Comparison of ENCODE assay signal across 22 cellular contexts in genomic region chr2:136257893-136258292, GRCh38.
DNase-seq lines count a peak whose midpoint lies in the region; ATAC-seq and TF ChIP-seq lines count a peak whose summit lies in the region.
"Had no signal": no experiment of that assay in that cellular context is flagged by ENCODE, and none has a peak within 500 bp of the region (broad histone marks: within the 10 kb centered on the region; RNA-seq: fewer than 3 reads in every experiment).

No MANE protein-coding gene starts in this region.

- H3K36me3 Mint-ChIP-seq in activated B cell treated with CpG ODN at 0.5 μM for 24 hours (ENCODE audit: low read depth) (no peaks in the 10 kb centered on the region), memory B cell (no peaks in the 10 kb centered on the region)
- H3K36me3 Mint-ChIP-seq in stimulated activated naive B cell treated with anti-CD40 and anti-IgM and Interleukin-4, amounts not matched to agents 10 μg/mL and 1 μg/mL and 100 μg/mL, for 72 hours: peaks cover 0 to 3% of the 10 kb centered on the region in 2 donors
- H3K36me3 Mint-ChIP-seq: CD8-positive, alpha-beta T cell had no signal

- peak; percentile 19 for DNase-seq in HS-5 (ENCODE audit: low read depth)
- DNase-seq in activated B cell treated with CpG ODN at 0.5 μM for 24 hours: no peak
- no peak for DNase-seq in memory B cell (ENCODE audit: low spot score in 2 of 2)
- no peak for DNase-seq in stimulated activated naive B cell treated with anti-CD40 and anti-IgM and Interleukin-4, amounts not matched to agents 10 μg/mL and 1 μg/mL and 100 μg/mL, for 72 hours
- DNase-seq in Right ventricle myocardium superior: no peak
- no peak for DNase-seq in caudate nucleus (lab: John Stamatoyannopoulos, UW)
- DNase-seq: Caco-2; CD8-positive, alpha-beta T cell; HCEC 1CT; IMR-90; MM.1S; NCI-H1694; NCI-H2029 treated with DMSO at 0.1 percent for 48 hours; NCI-H226; NCI-H510A; NCI-H748 treated with DMSO at 0.1 percent for 48 hours; NK-92 treated with Interleukin-12 subunit alpha and Interleukin-12 subunit beta, amount 100 ng/mL, for 24 hours; PC-3 had no signal

- H3K27me3 Mint-ChIP-seq in activated B cell treated with CpG ODN at 0.5 μM for 24 hours (no peaks in the 10 kb centered on the region), memory B cell (no peaks in the 10 kb centered on the region)
- no peaks in the 10 kb centered on the region for H3K27me3 Mint-ChIP-seq in stimulated activated naive B cell treated with anti-CD40 and anti-IgM and Interleukin-4, amounts not matched to agents 10 μg/mL and 1 μg/mL and 100 μg/mL, for 72 hours

- ATAC-seq in activated B cell treated with CpG ODN at 0.5 μM for 24 hours (ENCODE audit: low read depth) (no peak), memory B cell (ENCODE audit: low read depth) (no peak), GM21786 (IDR thresholded peaks at IDR 0.05; ENCODE audit: unreplicated experiment) (no peak), Right ventricle myocardium superior (ENCODE audit: poor library complexity) (no peak)
- ATAC-seq in stimulated activated naive B cell treated with anti-CD40 and anti-IgM and Interleukin-4, amounts not matched to agents 10 μg/mL and 1 μg/mL and 100 μg/mL, for 72 hours (replicated peaks): no peak
- ATAC-seq: CD8-positive, alpha-beta T cell; PC-3 had no signal

- peak overlapping the region; percentile 72 for H3K27ac Mint-ChIP-seq in activated B cell treated with CpG ODN at 0.5 μM for 24 hours
- peak overlapping the region; percentile 39 for H3K27ac Mint-ChIP-seq in memory B cell
- H3K27ac Mint-ChIP-seq in stimulated activated naive B cell treated with anti-CD40 and anti-IgM and Interleukin-4, amounts not matched to agents 10 μg/mL and 1 μg/mL and 100 μg/mL, for 72 hours: peak overlapping the region; percentile 15
- H3K27ac Mint-ChIP-seq: CD8-positive, alpha-beta T cell had no signal

- H3K9me3 Mint-ChIP-seq in activated B cell treated with CpG ODN at 0.5 μM for 24 hours (no peaks in the 10 kb centered on the region), memory B cell (no peaks in the 10 kb centered on the region)
- H3K9me3 Mint-ChIP-seq in stimulated activated naive B cell treated with anti-CD40 and anti-IgM and Interleukin-4, amounts not matched to agents 10 μg/mL and 1 μg/mL and 100 μg/mL, for 72 hours: peaks cover 0 to 3% of the 10 kb centered on the region in 2 donors
- H3K9me3 Mint-ChIP-seq: CD8-positive, alpha-beta T cell had no signal

- CTCF ChIA-PET in activated B cell treated with CpG ODN at 0.5 μM for 24 hours (lab: Charles Lee): interaction anchor here (0.8 to 5.2 kb wide), 4 partner anchors 19 to 261 kb away, joined by 3 to 51 read pairs (median 4); no protein-coding TSS in a partner anchor

- intact Hi-C loops in activated B cell treated with CpG ODN at 0.5 μM for 24 hours (cut with micrococcal nuclease): loop anchor here (2.0 to 5.0 kb wide), 3 partner anchors 21 to 341 kb away; no protein-coding TSS in a partner anchor
- intact Hi-C loops in Right ventricle myocardium superior (cut with DNase I): no loop called here

- POLR2A ChIA-PET in activated B cell treated with CpG ODN at 0.5 μM for 24 hours (lab: Charles Lee): interaction anchor here (0.6 to 5.9 kb wide), 6 partner anchors 18 to 139 kb away, joined by 3 to 103 read pairs (median 16); no protein-coding TSS in a partner anchor

- no peak for TF ChIP-seq CTCF in activated B cell treated with CpG ODN at 0.5 μM for 24 hours (IDR thresholded peaks at IDR 0.05)

- no peak overlapping the region for H3K27ac ChIP-seq in caudate nucleus (ENCODE audit: low read depth, low read length)
- H3K27ac ChIP-seq: BLaER1 treated with 17β-estradiol and CSF1 and Interleukin-3, amounts not matched to agents 10 nM and 100 nM; KMS-11; SJSA1 had no signal

- H3K4me1 Mint-ChIP-seq in activated B cell treated with CpG ODN at 0.5 μM for 24 hours (peaks cover 73% of the 10 kb centered on the region), memory B cell (peaks cover 34% of the 10 kb centered on the region)
- H3K4me1 Mint-ChIP-seq in stimulated activated naive B cell treated with anti-CD40 and anti-IgM and Interleukin-4, amounts not matched to agents 10 μg/mL and 1 μg/mL and 100 μg/mL, for 72 hours: peaks cover 52 to 74% of the 10 kb centered on the region in 2 donors

- H3K4me3 Mint-ChIP-seq in activated B cell treated with CpG ODN at 0.5 μM for 24 hours (no peak overlapping the region), memory B cell (no peak overlapping the region)
- no peak overlapping the region for H3K4me3 Mint-ChIP-seq in stimulated activated naive B cell treated with anti-CD40 and anti-IgM and Interleukin-4, amounts not matched to agents 10 μg/mL and 1 μg/mL and 100 μg/mL, for 72 hours
- H3K4me3 Mint-ChIP-seq: CD8-positive, alpha-beta T cell had no signal

Comparison
In these comparisons a context has a peak if more than half of its experiments do, and no peak if none do; other contexts are left out.
1. H3K27ac Mint-ChIP-seq: peak in every context shown above with its lines; median percentile 72 in activated B cell treated with CpG ODN at 0.5 μM for 24 hours; 39 in memory B cell; 15 in stimulated activated naive B cell treated with anti-CD40 and anti-IgM and Interleukin-4, amounts not matched to agents 10 μg/mL and 1 μg/mL and 100 μg/mL, for 72 hours.